ENCODE assay signal across 9 cellular contexts in genomic region chr11:102420547-102420946, GRCh38. TPM values are rescaled to one million over a fixed set of nuclear protein-coding genes. Genes with fewer than 3 reads are reported as not detected.
A peak's percentile ranks its signal among the peaks of the same experiment; 100 is the strongest.
DNase-seq lines count a peak whose midpoint lies in the region; ATAC-seq lines count a peak whose summit lies in the region.
"Had no signal": no experiment of that assay in that cellular context is flagged by ENCODE, and none has a peak within 500 bp of the region (broad histone marks: within the 10 kb centered on the region; RNA-seq: fewer than 3 reads in every experiment).

No MANE protein-coding gene starts in this region.

- no peak overlapping the region for H3K4me3 Mint-ChIP-seq in activated CD4-positive, alpha-beta memory T cell treated with anti-CD3 and anti-CD28 coated beads for 36 hours
- H3K4me3 Mint-ChIP-seq in activated CD4-positive, alpha-beta memory T cell treated with anti-CD3 and anti-CD28 coated beads, Interleukin-2, amount 10 ng/mL, durations not matched to agents 7 days and 5 days, result no peak overlapping the region

- peaks cover 41% of the 10 kb centered on the region for H3K36me3 Mint-ChIP-seq in activated CD4-positive, alpha-beta memory T cell treated with anti-CD3 and anti-CD28 coated beads for 36 hours
- H3K36me3 Mint-ChIP-seq in activated CD4-positive, alpha-beta memory T cell treated with anti-CD3 and anti-CD28 coated beads, Interleukin-2, amount 10 ng/mL, durations not matched to agents 7 days and 5 days (ENCODE audit: low read depth), result peaks cover 64% of the 10 kb centered on the region

- CTCF ChIA-PET in activated CD4-positive, alpha-beta memory T cell treated with anti-CD3 and anti-CD28 coated beads for 36 hours (lab: Charles Lee), result interaction anchor here (3.0 kb wide), 1 partner anchor 30 kb away, joined by 11 read pairs; no protein-coding TSS in a partner anchor
- CTCF ChIA-PET in activated CD4-positive, alpha-beta memory T cell treated with anti-CD3 and anti-CD28 coated beads, Interleukin-2, amount 10 ng/mL, durations not matched to agents 7 days and 5 days (lab: Charles Lee), result interaction anchor here (1.3 to 1.8 kb wide), 2 partner anchors 30 to 75 kb away, joined by 5 to 7 read pairs; no protein-coding TSS in a partner anchor

- peaks cover 93% of the 10 kb centered on the region for H3K4me1 Mint-ChIP-seq in activated CD4-positive, alpha-beta memory T cell treated with anti-CD3 and anti-CD28 coated beads for 36 hours (ENCODE audit: low read depth)
- H3K4me1 Mint-ChIP-seq in activated CD4-positive, alpha-beta memory T cell treated with anti-CD3 and anti-CD28 coated beads, Interleukin-2, amount 10 ng/mL, durations not matched to agents 7 days and 5 days, result peaks cover 58% of the 10 kb centered on the region

- ATAC-seq in GM21825 (IDR thresholded peaks at IDR 0.05; ENCODE audit: unreplicated experiment) (peak; percentile 89), HG03571 (IDR thresholded peaks at IDR 0.05; ENCODE audit: unreplicated experiment) (peak; percentile 93)

- H3K27me3 Mint-ChIP-seq in activated CD4-positive, alpha-beta memory T cell treated with anti-CD3 and anti-CD28 coated beads for 36 hours, result no peaks in the 10 kb centered on the region
- no peaks in the 10 kb centered on the region for H3K27me3 Mint-ChIP-seq in activated CD4-positive, alpha-beta memory T cell treated with anti-CD3 and anti-CD28 coated beads, Interleukin-2, amount 10 ng/mL, durations not matched to agents 7 days and 5 days

- peak; percentile 67 for DNase-seq in activated CD4-positive, alpha-beta memory T cell treated with anti-CD3 and anti-CD28 coated beads for 36 hours
- no peak for DNase-seq in activated CD4-positive, alpha-beta memory T cell treated with anti-CD3 and anti-CD28 coated beads, Interleukin-2, amount 10 ng/mL, durations not matched to agents 7 days and 5 days
- DNase-seq in stimulated activated CD8-positive, alpha-beta memory T cell treated with anti-CD3 and anti-CD28 coated beads, Interleukin-4, amount 100 ng/mL, for 48 hours, result peak; percentile 51
- DNase-seq in NOMO-1 treated with DMSO at 0.1 percent for 48 hours (lab: John Stamatoyannopoulos, UW; ENCODE audit: unreplicated experiment), result no peak
- no peak for DNase-seq in NCI-H774 (lab: John Stamatoyannopoulos, UW)
- DNase-seq in NOMO-1 treated with dmso at 0.1 percent for 144 hours (lab: John Stamatoyannopoulos, UW; ENCODE audit: unreplicated experiment), result no peak
- DNase-seq: SIG-M5 had no signal

- POLR2A ChIA-PET in activated CD4-positive, alpha-beta memory T cell treated with anti-CD3 and anti-CD28 coated beads for 36 hours (lab: Charles Lee), result interaction anchor here (1.2 kb wide), 2 partner anchors 10 to 31 kb away, joined by 3 read pairs; no protein-coding TSS in a partner anchor
- POLR2A ChIA-PET in activated CD4-positive, alpha-beta memory T cell treated with anti-CD3 and anti-CD28 coated beads, Interleukin-2, amount 10 ng/mL, durations not matched to agents 7 days and 5 days (lab: Charles Lee), result interaction anchor here (0.8 to 1.4 kb wide), 2 partner anchors 10 to 31 kb away, joined by 3 read pairs; no protein-coding TSS in a partner anchor

- intact Hi-C loops in activated CD4-positive, alpha-beta memory T cell treated with anti-CD3 and anti-CD28 coated beads for 36 hours (cut with micrococcal nuclease), result no loop called here

- H3K9me3 Mint-ChIP-seq in activated CD4-positive, alpha-beta memory T cell treated with anti-CD3 and anti-CD28 coated beads for 36 hours, result peaks cover 16% of the 10 kb centered on the region
- H3K9me3 Mint-ChIP-seq in activated CD4-positive, alpha-beta memory T cell treated with anti-CD3 and anti-CD28 coated beads, Interleukin-2, amount 10 ng/mL, durations not matched to agents 7 days and 5 days, result peaks cover 9% of the 10 kb centered on the region

- peak overlapping the region; percentile 52 for H3K27ac Mint-ChIP-seq in activated CD4-positive, alpha-beta memory T cell treated with anti-CD3 and anti-CD28 coated beads for 36 hours
- H3K27ac Mint-ChIP-seq in activated CD4-positive, alpha-beta memory T cell treated with anti-CD3 and anti-CD28 coated beads, Interleukin-2, amount 10 ng/mL, durations not matched to agents 7 days and 5 days, result no peak overlapping the region

RNA-seq across cellular contexts. Expression of gene TMEM123, which starts 32.0 kb away (rescaled TPM):
- total RNA-seq in activated CD4-positive, alpha-beta memory T cell treated with anti-CD3 and anti-CD28 coated beads for 36 hours, result 100 to 1,000 TPM; 175 to 180 TPM
- total RNA-seq in activated CD4-positive, alpha-beta memory T cell treated with anti-CD3 and anti-CD28 coated beads, Interleukin-2, amount 10 ng/mL, durations not matched to agents 7 days and 5 days, result 100 to 1,000 TPM; 331 to 343 TPM

Comparison
In these comparisons a context has a peak if more than half of its experiments do, and no peak if none do; other contexts are left out.
1. DNase-seq: peak in activated CD4-positive, alpha-beta memory T cell treated with anti-CD3 and anti-CD28 coated beads for 36 hours (single experiment) and stimulated activated CD8-positive, alpha-beta memory T cell treated with anti-CD3 and anti-CD28 coated beads, Interleukin-4, amount 100 ng/mL, for 48 hours (single experiment); none in activated CD4-positive, alpha-beta memory T cell treated with anti-CD3 and anti-CD28 coated beads, Interleukin-2, amount 10 ng/mL, durations not matched to agents 7 days and 5 days (single experiment), NOMO-1 treated with DMSO at 0.1 percent for 48 hours (single experiment), NCI-H774 (single experiment) and NOMO-1 treated with dmso at 0.1 percent for 144 hours (single experiment).